Comparison of ENCODE assay signal across 24 cellular contexts in the genomic region with DNA sequence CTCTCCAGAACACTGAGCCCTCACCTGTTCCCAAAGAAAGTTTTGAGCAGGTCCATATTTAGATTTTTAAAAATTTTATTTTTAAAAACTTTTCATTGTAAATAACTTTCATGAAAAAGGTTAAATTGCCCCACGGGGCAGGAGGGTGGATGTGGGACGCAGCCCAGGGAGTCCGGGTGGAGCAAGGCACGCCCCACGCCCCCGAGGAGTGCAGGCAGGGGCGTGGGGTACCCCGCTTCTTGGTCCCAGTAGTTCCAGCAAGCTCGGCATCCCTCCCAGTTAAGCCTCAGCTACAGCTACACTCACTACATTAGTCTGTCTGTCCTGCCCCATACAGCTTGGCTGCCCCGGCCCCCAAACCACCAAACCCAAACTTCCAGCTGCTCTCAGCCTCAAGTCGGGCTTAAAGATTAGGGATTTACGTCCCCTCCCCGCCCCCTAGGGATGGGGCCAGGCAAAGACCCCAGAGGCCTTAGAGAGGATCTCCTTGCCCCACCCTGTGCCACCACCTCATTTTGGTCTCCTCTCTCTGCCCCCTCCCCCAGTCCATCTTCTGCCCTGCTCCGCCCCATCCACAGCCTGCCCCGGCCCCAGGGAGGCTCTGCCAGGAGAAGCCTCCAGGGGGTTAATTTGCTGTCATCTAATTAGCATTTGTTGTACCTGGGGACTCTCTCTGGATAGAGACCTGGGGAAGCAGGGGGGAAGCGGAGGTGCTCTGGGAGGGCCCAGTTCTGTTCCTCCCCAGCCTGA. TPM values are rescaled to one million over a fixed set of nuclear protein-coding genes. Genes with fewer than 3 reads are reported as not detected.
DNase-seq lines count a peak whose midpoint lies in the region; ATAC-seq, FAIRE-seq and TF ChIP-seq lines count a peak whose summit lies in the region.
"Had no signal": no experiment of that assay in that cellular context is flagged by ENCODE, and none has a peak within 500 bp of the region (broad histone marks: within the 10 kb centered on the region; RNA-seq: fewer than 3 reads in every experiment).

No MANE protein-coding gene starts in this region.

- H2BK20ac ChIP-seq in H9 (ENCODE audit: low read depth, low read length, poor library complexity, severe bottlenecking) (no peak overlapping the region), H1 (ENCODE audit: low read length) (0 out of 2 replicates have a peak overlapping the region, but pooled peaks have one; percentile 83)

- peaks cover 15% of the 10 kb centered on the region for H3K27me3 Mint-ChIP-seq in activated CD4-positive, alpha-beta T cell treated with anti-CD3 and anti-CD28 coated beads, Interleukin-2, amount 10 ng/mL, durations not matched to agents 7 days and 5 days
- peaks cover 63% of the 10 kb centered on the region for H3K27me3 Mint-ChIP-seq in H9 (ENCODE audit: low read depth)

- H3K14ac ChIP-seq in H9 (ENCODE audit: insufficient read depth, low read length) (no peak overlapping the region), H1 (ENCODE audit: insufficient read length) (no peak overlapping the region), neuronal stem cell (ENCODE audit: low read length) (no peak overlapping the region)

- H3K9ac ChIP-seq in H9 (ENCODE audit: extremely low read depth, insufficient read length, low read length) (no peak overlapping the region), H1 (replicated peaks in 1 of 4; ENCODE audit: extremely low read depth in 1 of 4, low read depth in 3 of 4, low read length in 3 of 4) (no peak overlapping the region), neuronal stem cell (ENCODE audit: low read depth, low read length, poor library complexity) (no peak overlapping the region)

- peak overlapping the region in 1 of 4 experiments; percentile 71; a peak in 1 of 8 replicates for H3K4me3 ChIP-seq in H1 (ENCODE audit: extremely low read depth in 1 of 4, insufficient read depth in 2 of 4, low read depth in 3 of 4, low read length in 4 of 4)
- H3K4me3 ChIP-seq in neuronal stem cell (ENCODE audit: low read length in 2 of 2): no peak overlapping the region

- no peak overlapping the region for H4K8ac ChIP-seq in H9 (replicated peaks; ENCODE audit: insufficient read length, low read depth, low read length)
- no peak overlapping the region for H4K8ac ChIP-seq in H1 (ENCODE audit: extremely low read depth, insufficient read depth, low read length)
- no peak overlapping the region for H4K8ac ChIP-seq in neuronal stem cell (ENCODE audit: low read depth, low read length)

- H2AK5ac ChIP-seq in H9 (ENCODE audit: insufficient read length, low read length) (no peak overlapping the region), H1 (ENCODE audit: low read depth, low read length) (no peak overlapping the region), neuronal stem cell (ENCODE audit: low read depth, low read length) (peak overlapping the region; percentile 100)

- TF ChIP-seq CTCF in H9 (conservative IDR thresholded peaks at IDR 0.05) (no peak; the same call in 2 of the 3 replicates), H1 (IDR thresholded peaks at IDR 0.05; ENCODE audit: control extremely low read depth in 1 of 3, insufficient read depth in 1 of 3, low read depth in 1 of 3, low read length in 3 of 3) (peak in 2 of 3 experiments; percentile 9 to 18; a peak in 2 of 4 replicates)

- H3K56ac ChIP-seq in H9 (ENCODE audit: insufficient read length, low read depth, low read length): no peak overlapping the region
- H3K56ac ChIP-seq in H1 (replicated peaks; ENCODE audit: insufficient read length, low read depth, low read length): no peak overlapping the region

- no peaks in the 10 kb centered on the region for H4K20me1 ChIP-seq in H9 (ENCODE audit: control insufficient read depth, insufficient read depth, insufficient read length)
- no peaks in the 10 kb centered on the region for H4K20me1 ChIP-seq in H1 (replicated peaks in 1 of 2; ENCODE audit: control insufficient read depth in 1 of 2, insufficient read depth in 2 of 2, low read length in 2 of 2)

- peaks cover 47% of the 10 kb centered on the region for H3K23me2 ChIP-seq in H9 (ENCODE audit: insufficient read length, low read depth, low read length, poor library complexity, severe bottlenecking)
- H3K23me2 ChIP-seq in H1 (ENCODE audit: low read depth, low read length): peaks cover 19% of the 10 kb centered on the region

- TF ChIP-seq RAD21 in H1 (IDR thresholded peaks at IDR 0.05 in 1 of 2, conservative IDR thresholded peaks at IDR 0.05 in 1 of 2; ENCODE audit: low read depth in 2 of 2, low read length in 2 of 2): no peak; a peak in 1 of 4 replicates

- no peak for DNase-seq in activated CD4-positive, alpha-beta T cell treated with anti-CD3 and anti-CD28 coated beads, Interleukin-2, amount 10 ng/mL, durations not matched to agents 7 days and 5 days
- DNase-seq in activated CD4-positive, alpha-beta T cell treated with anti-CD3 and anti-CD28 coated beads for 4 hours: no peak
- DNase-seq in H9 (peak; percentile 82), H1 (ENCODE audit: low read depth in 1 of 2, low spot score in 2 of 2) (peak in 1 of 2 experiments; percentile 78), neuronal stem cell (ENCODE audit: low spot score) (no peak), activated gamma-delta T cell treated with Interleukin-2 at 50 U/mL for 16 hours (no peak), NCI-H1694 (lab: John Stamatoyannopoulos, UW) (no peak)
- DNase-seq: activated CD4-positive, CD25-positive, alpha-beta regulatory T cell treated with anti-CD3 and anti-CD28 coated beads, Interleukin-2, amount 50 U/mL, for 72 hours; CD4-positive, alpha-beta T cell; DMS79 treated with DMSO at 0.1 percent for 48 hours; KG1; left cardiac atrium; NCI-H2081 treated with DMSO at 0.1 percent for 48 hours; stimulated activated CD4-positive, alpha-beta T cell treated with anti-CD3 and anti-CD28 coated beads, Interleukin-15, amount 100 ng/mL, for 24 hours; T-helper 9 cell had no signal

- peak overlapping the region; percentile 52 for H3K27ac Mint-ChIP-seq in activated CD4-positive, alpha-beta T cell treated with anti-CD3 and anti-CD28 coated beads, Interleukin-2, amount 10 ng/mL, durations not matched to agents 7 days and 5 days
- peak overlapping the region in 1 of 3 experiments; percentile 59; a peak in 1 of 7 replicates for H3K27ac Mint-ChIP-seq in H9
- H3K27ac Mint-ChIP-seq: activated T-helper 2 cell treated with anti-CD3 and anti-CD28 coated beads, Interferon-gamma antibody, Interleukin-2, Interleukin-4, amounts not matched to agents 10 μg/mL and 5 μg/mL and 100 μg/mL, durations not matched to agents 14 hours and 24 hours and 36 hours; CD4-positive, alpha-beta T cell had no signal

- H3K9me3 Mint-ChIP-seq in activated CD4-positive, alpha-beta T cell treated with anti-CD3 and anti-CD28 coated beads, Interleukin-2, amount 10 ng/mL, durations not matched to agents 7 days and 5 days: no peaks in the 10 kb centered on the region
- peaks cover 0 to 3% of the 10 kb centered on the region in 2 experiments; a peak in 2 of 5 replicates for H3K9me3 Mint-ChIP-seq in H9
- H3K9me3 Mint-ChIP-seq: activated T-helper 2 cell treated with anti-CD3 and anti-CD28 coated beads, Interferon-gamma antibody, Interleukin-2, Interleukin-4, amounts not matched to agents 10 μg/mL and 5 μg/mL and 100 μg/mL, durations not matched to agents 14 hours and 24 hours and 36 hours; CD4-positive, alpha-beta T cell; central memory CD8-positive, alpha-beta T cell had no signal

- TF ChIP-seq EP300 in H1 (IDR thresholded peaks at IDR 0.05; ENCODE audit: borderline replicate concordance in 1 of 2, low read depth in 2 of 2, low read length in 2 of 2): no peak

- no CpG with 5 or more reads among the region's 16 CpGs for WGBS in H9 (ENCODE audit: extremely low coverage, insufficient read length, low lambda C conversion rate)
- 27% methylated on average over 16 of the region's 16 CpGs; no CpG with 5 or more reads in 1 of the 2 experiments for WGBS in H1 (ENCODE audit: extremely low coverage in 1 of 2, insufficient coverage in 1 of 2, insufficient read length in 1 of 2, insufficient replicate concordance in 2 of 2, low coverage in 1 of 2, low lambda C conversion rate in 2 of 2, missing lambda C conversion rate in 1 of 2), 2 experiments
- WGBS in neuronal stem cell (ENCODE audit: extremely low coverage in 2 of 2, insufficient read length in 2 of 2, insufficient replicate concordance in 1 of 2), 2 donors: no CpG with 5 or more reads among the region's 16 CpGs

- H3K4me2 ChIP-seq in H9 (ENCODE audit: insufficient read depth, insufficient read length, low read length): no peak overlapping the region
- peak overlapping the region; percentile 92 to 97 for H3K4me2 ChIP-seq in H1 (ENCODE audit: insufficient read depth in 1 of 2, low read depth in 2 of 2, low read length in 2 of 2)
- H3K4me2 ChIP-seq in neuronal stem cell (ENCODE audit: insufficient read depth, low read length, poor library complexity, severe bottlenecking): no peak overlapping the region

- peaks cover 28% of the 10 kb centered on the region for H3K4me1 Mint-ChIP-seq in activated CD4-positive, alpha-beta T cell treated with anti-CD3 and anti-CD28 coated beads, Interleukin-2, amount 10 ng/mL, durations not matched to agents 7 days and 5 days
- H3K4me1 Mint-ChIP-seq in H9: peaks cover 61 to 77% of the 10 kb centered on the region in 2 experiments

- H3K79me2 ChIP-seq in H9 (ENCODE audit: insufficient read depth, low read length): no peaks in the 10 kb centered on the region
- no peaks in the 10 kb centered on the region for H3K79me2 ChIP-seq in H1 (ENCODE audit: control insufficient read depth in 1 of 2, insufficient read depth in 2 of 2, low read length in 2 of 2)

- no peaks in the 10 kb centered on the region for H3K36me3 Mint-ChIP-seq in activated CD4-positive, alpha-beta T cell treated with anti-CD3 and anti-CD28 coated beads, Interleukin-2, amount 10 ng/mL, durations not matched to agents 7 days and 5 days (ENCODE audit: low read depth)
- H3K36me3 Mint-ChIP-seq in H9 (ENCODE audit: insufficient read depth in 1 of 3, low read depth in 3 of 3): no peaks in the 10 kb centered on the region

- H2BK12ac ChIP-seq in H9 (ENCODE audit: insufficient read length, low read depth, low read length): no peak overlapping the region
- H2BK12ac ChIP-seq in H1 (ENCODE audit: low read depth, low read length): peak overlapping the region; percentile 96; the same call in 1 of the 2 replicates
- H2BK12ac ChIP-seq in neuronal stem cell (ENCODE audit: low read length): peak overlapping the region; percentile 99

- H3K27me3 ChIP-seq in H9 (ENCODE audit: insufficient read depth, low read length): peaks cover 40% of the 10 kb centered on the region
- H3K27me3 ChIP-seq in H1 (replicated peaks in 1 of 4; ENCODE audit: control insufficient read depth in 3 of 4, extremely low read depth in 1 of 4, insufficient read depth in 3 of 4, low read length in 3 of 4): peaks cover 31 to 55% (median 50%) of the 10 kb centered on the region in 4 experiments
- H3K27me3 ChIP-seq in neuronal stem cell (ENCODE audit: control insufficient read depth in 3 of 3, insufficient read depth in 3 of 3, low read depth in 1 of 3, low read length in 3 of 3): peaks cover 0 to 61% (median 20%) of the 10 kb centered on the region in 3 experiments

- H3T11ph ChIP-seq in H9 (ENCODE audit: low read length): no peak overlapping the region

- H3K23ac ChIP-seq in H9 (ENCODE audit: insufficient read length, low read depth, low read length): no peak overlapping the region
- H3K23ac ChIP-seq in H1 (ENCODE audit: insufficient read length): no peak overlapping the region
- no peak overlapping the region for H3K23ac ChIP-seq in neuronal stem cell (ENCODE audit: low read depth, low read length, poor library complexity)

- no peak overlapping the region for H3K18ac ChIP-seq in H9 (ENCODE audit: insufficient read length, low read depth, low read length)
- H3K18ac ChIP-seq in H1 (ENCODE audit: extremely low read depth, low read length): 0 out of 2 replicates have a peak overlapping the region, but pooled peaks have one; percentile 60
- peak overlapping the region; percentile 99 for H3K18ac ChIP-seq in neuronal stem cell (ENCODE audit: low read length)

- FAIRE-seq in H1 (lab: Jason Lieb, UNC): no peak
- FAIRE-seq: frontal cortex had no signal

- no peaks in the 10 kb centered on the region for H3K36me3 ChIP-seq in H1 (ENCODE audit: control insufficient read depth in 2 of 4, insufficient read depth in 4 of 4, low read length in 3 of 4)
- no peaks in the 10 kb centered on the region for H3K36me3 ChIP-seq in neuronal stem cell (replicated peaks in 1 of 2; ENCODE audit: control insufficient read depth in 2 of 2, insufficient read depth in 2 of 2, low read length in 2 of 2)
- H3K36me3 ChIP-seq: neutrophil had no signal

- H2AFZ ChIP-seq in H9 (ENCODE audit: low read length) (no peak overlapping the region), H1 (ENCODE audit: low read length) (no peak overlapping the region), neuronal stem cell (ENCODE audit: low read length) (no peak overlapping the region)

- H4K91ac ChIP-seq in H9 (ENCODE audit: insufficient read length, low read depth, low read length) (no peak overlapping the region), H1 (replicated peaks; ENCODE audit: insufficient read length, low read length) (no peak overlapping the region), neuronal stem cell (ENCODE audit: low read depth, low read length, poor library complexity) (peak overlapping the region; percentile 79)

- ATAC-seq in GM19467 (IDR thresholded peaks at IDR 0.05; ENCODE audit: unreplicated experiment): no peak
- ATAC-seq: left cardiac atrium, Panc1 had no signal

- H3K4me1 ChIP-seq in H9 (ENCODE audit: insufficient read depth, low read length) (peaks cover 10% of the 10 kb centered on the region), H1 (replicated peaks in 1 of 4; ENCODE audit: control insufficient read depth in 3 of 4, insufficient read depth in 4 of 4, low read length in 3 of 4) (peaks cover 11 to 74% (median 64%) of the 10 kb centered on the region in 4 experiments), neuronal stem cell (ENCODE audit: control insufficient read depth in 2 of 2, insufficient read depth in 1 of 2, low read depth in 1 of 2, low read length in 2 of 2) (peaks cover 57 to 65% of the 10 kb centered on the region in 2 donors)

- POLR2A ChIA-PET in activated CD4-positive, alpha-beta T cell treated with anti-CD3 and anti-CD28 coated beads, Interleukin-2, amount 10 ng/mL, durations not matched to agents 7 days and 5 days (lab: Charles Lee): no interaction called here
- POLR2A ChIA-PET in H1 (lab: Charles Lee; ENCODE audit: partially characterized antibody): interaction anchor here (0.7 to 9.3 kb wide), 5 partner anchors 11 to 104 kb away, joined by 3 to 70 read pairs (median 3); partner anchors contain the start of gene RNF157

- H3K79me1 ChIP-seq in H9 (ENCODE audit: insufficient read depth, low read depth, low read length, poor library complexity, severe bottlenecking): no peaks in the 10 kb centered on the region
- H3K79me1 ChIP-seq in H1 (ENCODE audit: low read depth, low read length): no peaks in the 10 kb centered on the region
- H3K79me1 ChIP-seq in neuronal stem cell (ENCODE audit: low read depth, low read length): peaks cover 3% of the 10 kb centered on the region

- no peak overlapping the region for H2BK120ac ChIP-seq in H9 (ENCODE audit: low read depth, low read length, poor library complexity, severe bottlenecking)
- no peak overlapping the region for H2BK120ac ChIP-seq in H1 (replicated peaks; ENCODE audit: low read depth, low read length)
- peak overlapping the region; percentile 99 for H2BK120ac ChIP-seq in neuronal stem cell (ENCODE audit: low read depth, low read length)

- TF ChIP-seq POLR2A in H1 (IDR thresholded peaks at IDR 0.05; ENCODE audit: control extremely low read depth in 1 of 2, low read depth in 2 of 2, low read length in 2 of 2): no peak

- no peak overlapping the region for H3K4ac ChIP-seq in H9 (ENCODE audit: low read depth, low read length)
- H3K4ac ChIP-seq in H1 (replicated peaks; ENCODE audit: insufficient read length, low read depth, low read length): no peak overlapping the region
- H3K4ac ChIP-seq in neuronal stem cell (ENCODE audit: low read length): no peak overlapping the region

- H3K27ac ChIP-seq in H9 (ENCODE audit: insufficient read length, low read depth, low read length) (no peak overlapping the region), H1 (ENCODE audit: low read depth, low read length) (no peak overlapping the region), neuronal stem cell (replicated peaks; ENCODE audit: low read length) (no peak overlapping the region)
- H3K27ac ChIP-seq: neutrophil had no signal

- no peak overlapping the region for H4K5ac ChIP-seq in H9 (ENCODE audit: insufficient read length, low read depth, low read length)
- no peak overlapping the region for H4K5ac ChIP-seq in H1 (ENCODE audit: insufficient read length, low read depth, low read length)

- H2BK15ac ChIP-seq in H9 (ENCODE audit: low read depth, low read length) (no peak overlapping the region), H1 (ENCODE audit: low read length) (no peak overlapping the region), neuronal stem cell (ENCODE audit: low read length) (peak overlapping the region; percentile 99)

- no peak overlapping the region for H2BK5ac ChIP-seq in H9 (ENCODE audit: insufficient read length, low read length)
- H2BK5ac ChIP-seq in H1 (ENCODE audit: low read depth, low read length): no peak overlapping the region
- peak overlapping the region; percentile 49 for H2BK5ac ChIP-seq in neuronal stem cell (ENCODE audit: low read length)

- H3K4me3 Mint-ChIP-seq in activated CD4-positive, alpha-beta T cell treated with anti-CD3 and anti-CD28 coated beads, Interleukin-2, amount 10 ng/mL, durations not matched to agents 7 days and 5 days: no peak overlapping the region
- H3K4me3 Mint-ChIP-seq in H9: peak overlapping the region in 1 of 2 experiments; percentile 75; a peak in 4 of 5 replicates
- H3K4me3 Mint-ChIP-seq: CD4-positive, alpha-beta T cell; central memory CD8-positive, alpha-beta T cell had no signal

- CTCF ChIA-PET in activated CD4-positive, alpha-beta T cell treated with anti-CD3 and anti-CD28 coated beads, Interleukin-2, amount 10 ng/mL, durations not matched to agents 7 days and 5 days (lab: Charles Lee): no interaction called here
- CTCF ChIA-PET in H1 (lab: Charles Lee; ENCODE audit: partially characterized antibody): interaction anchor here (0.8 to 41.5 kb wide), 6 partner anchors 15 to 633 kb away, joined by 3 to 778 read pairs (median 8); partner anchors contain the start of gene FOXJ1

- H3K9me3 ChIP-seq in H9 (ENCODE audit: control insufficient read depth, low read depth, low read length) (no peaks in the 10 kb centered on the region), H1 (ENCODE audit: insufficient read depth in 2 of 2, low read depth in 1 of 2, low read length in 1 of 2) (no peaks in the 10 kb centered on the region), neuronal stem cell (replicated peaks in 1 of 2; ENCODE audit: control insufficient read depth in 2 of 2, insufficient read depth in 1 of 2, low read depth in 1 of 2, low read length in 2 of 2) (peaks cover 0 to 6% of the 10 kb centered on the region in 2 donors)
- H3K9me3 ChIP-seq: neutrophil had no signal

RNA-seq across cellular contexts. Expression of gene FOXJ1, which starts 4.6 kb away (rescaled TPM):
- total RNA-seq in activated CD4-positive, alpha-beta T cell treated with anti-CD3 and anti-CD28 coated beads, Interleukin-2, amount 10 ng/mL, durations not matched to agents 7 days and 5 days: under 1 TPM; 0.20 to 0.48 TPM
- 3.7 and 4.0 TPM in 2 replicates for total RNA-seq in H9 (2021)
- 4.9 and 5.4 TPM in 2 replicates for total RNA-seq in H1 (2021; fragmentation: NEBNext Ultra II Directional; extraction: Animal tissue kit (Norgen Biotek cat#: 25700))
- 4.6 and 4.7 TPM in 2 replicates for polyA plus RNA-seq in H1 (2011; rRNA removed)
- 3.7 TPM for polyA plus RNA-seq in H1 (2011; cell fraction: cytosol; rRNA removed)
- polyA plus RNA-seq in H1 (2011; cell fraction: nucleus; rRNA removed): 3.7 TPM
- polyA plus RNA-seq in H1 (2012, experiment 1 of 2): 3.2 to 6.3 TPM (median 4.8 TPM) in 4 replicates
- polyA plus RNA-seq in H1 (2012, experiment 2 of 2): 4.5 TPM
- 5.4 TPM for polyA plus RNA-seq in H1 (2013, experiment 1 of 2)
- polyA plus RNA-seq in H1 (2013, experiment 2 of 2): 5.7 TPM
- 1.3 TPM in 2 replicates for polyA minus RNA-seq in H1 (2011; rRNA and poly(A)+ RNA removed)
- polyA minus RNA-seq in H1 (2011; cell fraction: cytosol; rRNA and poly(A)+ RNA removed): 3.4 TPM
- 2.7 TPM for polyA minus RNA-seq in H1 (2011; cell fraction: nucleus; rRNA and poly(A)+ RNA removed)
- 1.5 TPM for polyA plus RNA-seq in neuronal stem cell (2013, experiment 1 of 2)
- 1.5 TPM for polyA plus RNA-seq in neuronal stem cell (2013, experiment 2 of 2)
- total RNA-seq: aorta, left cardiac atrium, SK-MEL-5 had no signal
- polyA plus RNA-seq: AG04450, aorta had no signal

RNA-seq across cellular contexts. Expression of gene EXOC7, which starts 32.9 kb away (rescaled TPM):
- 100 to 1,000 TPM; 140 to 147 TPM for total RNA-seq in activated CD4-positive, alpha-beta T cell treated with anti-CD3 and anti-CD28 coated beads, Interleukin-2, amount 10 ng/mL, durations not matched to agents 7 days and 5 days
- 160 and 162 TPM in 2 replicates for total RNA-seq in H9 (2021)
- total RNA-seq in H1 (2021; fragmentation: NEBNext Ultra II Directional; extraction: Animal tissue kit (Norgen Biotek cat#: 25700)): 92.6 and 95.3 TPM in 2 replicates
- polyA plus RNA-seq in H1 (2011; rRNA removed): 77.1 and 83.3 TPM in 2 replicates
- polyA plus RNA-seq in H1 (2011; cell fraction: cytosol; rRNA removed): 73.6 TPM
- 231 TPM for polyA plus RNA-seq in H1 (2011; cell fraction: nucleus; rRNA removed)
- polyA plus RNA-seq in H1 (2012, experiment 1 of 2): 53.1 to 105 TPM (median 63.0 TPM) in 4 replicates
- polyA plus RNA-seq in H1 (2012, experiment 2 of 2): 42.5 TPM
- polyA plus RNA-seq in H1 (2013, experiment 1 of 2): 44.0 TPM
- polyA plus RNA-seq in H1 (2013, experiment 2 of 2): 43.4 TPM
- polyA minus RNA-seq in H1 (2011; rRNA and poly(A)+ RNA removed): 129 and 130 TPM in 2 replicates
- polyA minus RNA-seq in H1 (2011; cell fraction: cytosol; rRNA and poly(A)+ RNA removed): 56.7 TPM
- polyA minus RNA-seq in H1 (2011; cell fraction: nucleus; rRNA and poly(A)+ RNA removed): 113 TPM
- polyA plus RNA-seq in neuronal stem cell (2013, experiment 1 of 2): 50.4 TPM
- polyA plus RNA-seq in neuronal stem cell (2013, experiment 2 of 2): 47.0 TPM

RNA-seq across cellular contexts. Expression of gene ZACN, which starts 57.5 kb away (rescaled TPM):
- total RNA-seq in activated CD4-positive, alpha-beta T cell treated with anti-CD3 and anti-CD28 coated beads, Interleukin-2, amount 10 ng/mL, durations not matched to agents 7 days and 5 days: under 1 TPM in 1 of 2 experiments, not detected in 1; 0.27 TPM
- 0.09 and 0.31 TPM in 2 replicates for total RNA-seq in H9 (2021)
- 0.26 TPM in 1 of 2 replicates, not detected in the other for total RNA-seq in H1 (2021; fragmentation: NEBNext Ultra II Directional; extraction: Animal tissue kit (Norgen Biotek cat#: 25700))
- polyA plus RNA-seq in H1 (2011; rRNA removed): not detected in 2 replicates
- polyA plus RNA-seq in H1 (2011; cell fraction: cytosol; rRNA removed): 0.03 TPM
- 0.33 TPM for polyA plus RNA-seq in H1 (2011; cell fraction: nucleus; rRNA removed)
- polyA plus RNA-seq in H1 (2012, experiment 1 of 2): 9.6 to 20.9 TPM (median 19.9 TPM) in 4 replicates
- polyA plus RNA-seq in H1 (2012, experiment 2 of 2): 16.5 TPM
- polyA plus RNA-seq in H1 (2013, experiment 1 of 2): not detected
- not detected for polyA plus RNA-seq in H1 (2013, experiment 2 of 2)
- not detected in 2 replicates for polyA minus RNA-seq in H1 (2011; rRNA and poly(A)+ RNA removed)
- not detected for polyA minus RNA-seq in H1 (2011; cell fraction: cytosol; rRNA and poly(A)+ RNA removed)
- 0.60 TPM for polyA minus RNA-seq in H1 (2011; cell fraction: nucleus; rRNA and poly(A)+ RNA removed)
- polyA plus RNA-seq in neuronal stem cell (2013, experiment 1 of 2): not detected
- polyA plus RNA-seq in neuronal stem cell (2013, experiment 2 of 2): not detected
- total RNA-seq: aorta, frontal cortex, left cardiac atrium had no signal
- polyA plus RNA-seq: AG04450 had no signal

Comparison
In these comparisons a context has a peak if more than half of its experiments do, and no peak if none do; other contexts are left out.
1. H3K4me2 ChIP-seq: peak in H1 (2 of 2); none in H9 (single experiment) and neuronal stem cell (single experiment).